Comparison of ENCODE assay signal across 14 cellular contexts in the genomic region with DNA sequence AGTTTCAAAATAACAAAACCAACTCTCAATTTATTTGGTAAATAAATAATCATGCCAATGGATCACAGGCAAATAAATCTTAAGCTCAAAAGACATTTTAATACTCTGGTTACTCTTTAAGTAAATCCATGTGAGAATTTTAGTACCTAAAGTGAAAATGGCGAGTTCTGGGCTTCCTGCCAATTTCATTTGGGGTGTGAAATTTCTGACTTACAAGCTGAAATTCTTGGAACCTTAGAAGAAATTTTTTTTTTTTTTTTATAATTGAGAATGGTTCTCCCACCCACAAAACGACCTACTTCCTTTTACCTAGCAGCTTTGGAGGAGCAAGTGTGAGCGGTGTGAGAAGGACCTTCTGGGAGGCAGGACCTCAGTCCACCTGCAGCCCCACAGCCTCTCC.
"Had no signal": no experiment of that assay in that cellular context is flagged by ENCODE, and none has a peak within 500 bp of the region (broad histone marks: within the 10 kb centered on the region; RNA-seq: fewer than 3 reads in every experiment).

No MANE protein-coding gene starts in this region.

- H3K27me3 ChIP-seq: ascending aorta, hepatocyte, neural progenitor cell, right atrium auricular region, tibial nerve, vagina had no signal

- H3K36me3 ChIP-seq: ascending aorta, neural progenitor cell, right atrium auricular region, tibial nerve, vagina had no signal

- ATAC-seq: activated CD4-positive, CD25-positive, alpha-beta regulatory T cell treated with anti-CD3 and anti-CD28 coated beads, Interleukin-2, amount 50 U/mL, for 24 hours; activated T-cell treated with anti-CD3 and anti-CD28 coated beads, Interleukin-2, amount 50 U/mL, for 72 hours; left ventricle myocardium superior had no signal

- H3K4me1 ChIP-seq: ascending aorta, parathyroid adenoma had no signal

- H3K9ac ChIP-seq: neural progenitor cell, parathyroid adenoma had no signal

- DNase-seq: activated CD4-positive, alpha-beta T cell treated with anti-CD3 and anti-CD28 coated beads, Interleukin-2, amount 50 U/mL, for 48 hours; activated T-cell treated with anti-CD3 and anti-CD28 coated beads, Interleukin-2, amount 50 U/mL, for 72 hours; effector memory CD4-positive, alpha-beta T cell; left ventricle myocardium superior; small intestine had no signal

- H3K9me3 ChIP-seq: ascending aorta, right atrium auricular region, tibial nerve, vagina had no signal

- H3K4me3 ChIP-seq: ascending aorta, hepatocyte, neural progenitor cell, right atrium auricular region, tibial nerve, vagina had no signal

- H3K27ac ChIP-seq: ascending aorta, epithelial cell of prostate, hepatocyte, neural progenitor cell, parathyroid adenoma, right atrium auricular region, tibial nerve, vagina had no signal
